17 cellular contexts compared by ENCODE assay signal in the genomic region with DNA sequence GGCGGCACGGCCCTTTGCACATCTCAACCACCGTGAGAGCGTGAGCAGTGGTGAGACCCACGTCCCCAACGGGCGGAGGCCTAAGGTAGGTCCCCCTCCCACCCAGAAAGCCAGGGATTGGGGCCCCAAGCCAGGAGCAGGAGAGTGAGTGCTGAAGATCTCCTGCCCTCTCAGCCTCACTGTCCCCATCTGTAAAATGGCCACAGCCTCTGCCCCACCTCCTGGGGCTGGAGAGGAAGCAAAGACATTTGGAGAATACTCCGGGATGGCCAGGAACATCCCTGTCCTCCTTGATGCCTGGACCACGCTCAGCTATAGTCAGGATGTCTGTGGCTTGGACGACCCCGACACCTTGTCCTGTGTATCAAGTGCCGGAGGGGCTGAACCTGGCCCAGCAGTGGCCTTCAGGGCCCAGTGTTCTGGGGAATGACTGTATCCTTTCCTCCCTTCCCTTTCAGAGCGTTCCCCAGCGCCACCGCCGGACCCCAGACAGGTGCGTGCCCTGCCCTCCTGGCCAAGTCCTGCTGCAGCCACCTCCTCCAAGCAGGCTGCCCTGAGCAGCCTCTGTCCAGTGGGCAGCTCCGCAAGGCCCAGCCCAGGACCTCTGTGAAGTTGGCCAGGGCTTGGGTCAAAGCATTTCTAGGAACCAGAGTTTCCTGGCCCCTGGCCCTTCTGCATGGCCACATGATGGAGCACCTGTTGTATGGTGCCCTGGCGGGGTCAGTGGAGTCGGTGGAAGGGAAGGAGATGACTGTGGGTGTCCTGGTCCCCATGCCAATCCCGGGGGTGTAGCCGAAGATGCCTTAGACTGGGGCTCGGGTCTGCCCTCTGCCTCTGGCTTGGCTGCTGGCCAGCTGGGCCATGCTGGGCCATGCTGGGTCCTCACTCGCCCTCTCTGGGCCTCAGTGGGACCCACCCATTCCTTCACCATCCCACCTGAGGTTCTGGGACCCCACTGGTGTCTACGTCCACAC. TPM values are rescaled to one million over a fixed set of nuclear protein-coding genes. Genes with fewer than 3 reads are reported as not detected.
DNase-seq lines count a peak whose midpoint lies in the region; ATAC-seq, FAIRE-seq and TF ChIP-seq lines count a peak whose summit lies in the region.
"Had no signal": no experiment of that assay in that cellular context is flagged by ENCODE, and none has a peak within 500 bp of the region (broad histone marks: within the 10 kb centered on the region; RNA-seq: fewer than 3 reads in every experiment).

No MANE protein-coding gene starts in this region.

- no peak for TF ChIP-seq RAD21 in H1 (IDR thresholded peaks at IDR 0.05 in 1 of 2, conservative IDR thresholded peaks at IDR 0.05 in 1 of 2; ENCODE audit: low read depth in 2 of 2, low read length in 2 of 2)

- CTCF ChIA-PET in CD8-positive, alpha-beta T cell (lab: Charles Lee): no interaction called here
- CTCF ChIA-PET in H1 (lab: Charles Lee; ENCODE audit: partially characterized antibody): interaction anchor here (0.9 to 1.0 kb wide), 2 partner anchors 10 to 46 kb away, joined by 3 read pairs; no protein-coding TSS in a partner anchor

- H3K36me3 ChIP-seq in CD8-positive, alpha-beta T cell (ENCODE audit: insufficient read depth, low read length): peaks cover 65% of the 10 kb centered on the region
- H3K36me3 ChIP-seq in H1 (ENCODE audit: control insufficient read depth in 2 of 4, insufficient read depth in 4 of 4, low read length in 3 of 4): no peaks in the 10 kb centered on the region
- peaks cover 0 to 74% (median 0%) of the 10 kb centered on the region in 3 donors for H3K36me3 ChIP-seq in esophagus squamous epithelium
- H3K36me3 ChIP-seq: transverse colon, WERI-Rb-1 had no signal

- WGBS in H1 (ENCODE audit: extremely low coverage in 1 of 2, insufficient coverage in 1 of 2, insufficient read length in 1 of 2, insufficient replicate concordance in 2 of 2, low coverage in 1 of 2, low lambda C conversion rate in 2 of 2, missing lambda C conversion rate in 1 of 2), 2 experiments: 94% methylated on average over 25 of the region's 25 CpGs; no CpG with 5 or more reads in 1 of the 2 experiments
- 89 to 93% methylated on average over 6 to 9 of the region's 25 CpGs for WGBS in esophagus squamous epithelium, 2 donors

- H2AK5ac ChIP-seq in H1 (ENCODE audit: low read depth, low read length): no peak overlapping the region

- H3K23me2 ChIP-seq in H1 (ENCODE audit: low read depth, low read length): no peaks in the 10 kb centered on the region

- H2BK15ac ChIP-seq in H1 (ENCODE audit: low read length): no peak overlapping the region

- H3K4me3 ChIP-seq in CD8-positive, alpha-beta T cell (ENCODE audit: low read depth, low read length): no peak overlapping the region
- H3K4me3 ChIP-seq in H1 (ENCODE audit: extremely low read depth in 1 of 4, insufficient read depth in 2 of 4, low read depth in 3 of 4, low read length in 4 of 4) (no peak overlapping the region), esophagus squamous epithelium (no peak overlapping the region)
- H3K4me3 ChIP-seq: A549, transverse colon had no signal

- H3K79me1 ChIP-seq in H1 (ENCODE audit: low read depth, low read length): no peaks in the 10 kb centered on the region

- H4K8ac ChIP-seq in H1 (ENCODE audit: extremely low read depth, insufficient read depth, low read length): peak overlapping the region; percentile 71; the same call in 1 of the 2 replicates

- no peak overlapping the region for H3K27ac ChIP-seq in CD8-positive, alpha-beta T cell (ENCODE audit: low read depth, low read length)
- H3K27ac ChIP-seq in H1 (ENCODE audit: low read depth, low read length) (no peak overlapping the region), esophagus squamous epithelium (peak overlapping the region in 1 of 4 donors; percentile 2)
- H3K27ac ChIP-seq: WERI-Rb-1 had no signal

- no peaks in the 10 kb centered on the region for H3K4me1 Mint-ChIP-seq in CD8-positive, alpha-beta T cell (ENCODE audit: low read depth)

- no peak for FAIRE-seq in H1 (lab: Jason Lieb, UNC)
- FAIRE-seq: A549, endothelial cell of umbilical vein had no signal

- no peak overlapping the region for H3K56ac ChIP-seq in H1 (replicated peaks; ENCODE audit: insufficient read length, low read depth, low read length)

- H2AFZ ChIP-seq in H1 (ENCODE audit: low read length): no peak overlapping the region

- no peak overlapping the region for H2BK120ac ChIP-seq in H1 (replicated peaks; ENCODE audit: low read depth, low read length)

- peak overlapping the region; percentile 45 for H3K27ac Mint-ChIP-seq in CD8-positive, alpha-beta T cell

- no peak overlapping the region for H3K14ac ChIP-seq in H1 (ENCODE audit: insufficient read length)

- no peak overlapping the region for H3K23ac ChIP-seq in H1 (ENCODE audit: insufficient read length)

- H4K20me1 ChIP-seq in H1 (replicated peaks in 1 of 2; ENCODE audit: control insufficient read depth in 1 of 2, insufficient read depth in 2 of 2, low read length in 2 of 2): no peaks in the 10 kb centered on the region

- TF ChIP-seq CTCF in CD8-positive, alpha-beta T cell (IDR thresholded peaks at IDR 0.05): no peak
- no peak for TF ChIP-seq CTCF in H1 (IDR thresholded peaks at IDR 0.05; ENCODE audit: control extremely low read depth in 1 of 3, insufficient read depth in 1 of 3, low read depth in 1 of 3, low read length in 3 of 3)
- no peak for TF ChIP-seq CTCF in esophagus squamous epithelium (IDR thresholded peaks at IDR 0.05)

- no peak overlapping the region for H2BK12ac ChIP-seq in H1 (ENCODE audit: low read depth, low read length)

- peak; percentile 52 for DNase-seq in activated CD8-positive, alpha-beta memory T cell treated with anti-CD3 and anti-CD28 coated beads for 24 hours
- DNase-seq in activated CD8-positive, alpha-beta memory T cell treated with anti-CD3 and anti-CD28 coated beads, Interleukin-2, amount 50 U/mL, for 4 hours: no peak
- DNase-seq in CD8-positive, alpha-beta T cell: no peak
- peak in 1 of 2 experiments; percentile 44 for DNase-seq in H1 (ENCODE audit: low read depth in 1 of 2, low spot score in 2 of 2)
- peak in 7 of 10 donors; percentile 5 to 72 (median 17) for DNase-seq in posterior cingulate gyrus
- no peak for DNase-seq in NCI-H82 treated with DMSO at 0.1 percent for 48 hours (lab: John Stamatoyannopoulos, UW; ENCODE audit: unreplicated experiment)
- DNase-seq in COLO829 (ENCODE audit: low spot score): no peak
- no peak for DNase-seq in esophagus squamous epithelium (lab: John Stamatoyannopoulos, UW)
- DNase-seq: amygdala, cerebellar nuclear complex, EL, mesendoderm, NCI-H82, transverse colon, WERI-Rb-1 had no signal

- no peaks in the 10 kb centered on the region for H3K9me3 ChIP-seq in CD8-positive, alpha-beta T cell (ENCODE audit: low read length)
- H3K9me3 ChIP-seq in H1 (ENCODE audit: insufficient read depth in 2 of 2, low read depth in 1 of 2, low read length in 1 of 2) (no peaks in the 10 kb centered on the region; a peak in 1 of 4 replicates), esophagus squamous epithelium (no peaks in the 10 kb centered on the region)
- H3K9me3 ChIP-seq: A549, transverse colon had no signal

- no peak for ATAC-seq in CD8-positive, alpha-beta T cell
- ATAC-seq: A549 had no signal

- no peak overlapping the region for H4K91ac ChIP-seq in H1 (replicated peaks; ENCODE audit: insufficient read length, low read length)

- POLR2A ChIA-PET in CD8-positive, alpha-beta T cell (lab: Charles Lee): no interaction called here
- POLR2A ChIA-PET in H1 (lab: Charles Lee; ENCODE audit: partially characterized antibody): interaction anchor here (1.1 to 1.2 kb wide), 2 partner anchors 10 to 59 kb away, joined by 3 to 4 read pairs; no protein-coding TSS in a partner anchor

- no peak overlapping the region for H2BK5ac ChIP-seq in H1 (ENCODE audit: low read depth, low read length)

- H3K4me1 ChIP-seq in CD8-positive, alpha-beta T cell (ENCODE audit: insufficient read depth, low read length): no peaks in the 10 kb centered on the region
- H3K4me1 ChIP-seq in H1 (replicated peaks in 1 of 4; ENCODE audit: control insufficient read depth in 3 of 4, insufficient read depth in 4 of 4, low read length in 3 of 4): no peaks in the 10 kb centered on the region; a peak in 1 of 7 replicates
- H3K4me1 ChIP-seq in esophagus squamous epithelium: peaks cover 20 to 51% (median 21%) of the 10 kb centered on the region in 3 donors

- TF ChIP-seq POLR2A in H1 (IDR thresholded peaks at IDR 0.05; ENCODE audit: control extremely low read depth in 1 of 2, low read depth in 2 of 2, low read length in 2 of 2): no peak
- TF ChIP-seq POLR2A in esophagus squamous epithelium (IDR thresholded peaks at IDR 0.05): no peak

- TF ChIP-seq EP300 in H1 (IDR thresholded peaks at IDR 0.05; ENCODE audit: borderline replicate concordance in 1 of 2, low read depth in 2 of 2, low read length in 2 of 2): no peak

- H3K18ac ChIP-seq in H1 (ENCODE audit: extremely low read depth, low read length): no peak overlapping the region

- no peaks in the 10 kb centered on the region for H3K27me3 ChIP-seq in CD8-positive, alpha-beta T cell (ENCODE audit: insufficient read depth, low read length)
- H3K27me3 ChIP-seq in H1 (replicated peaks in 1 of 4; ENCODE audit: control insufficient read depth in 3 of 4, extremely low read depth in 1 of 4, insufficient read depth in 3 of 4, low read length in 3 of 4) (no peaks in the 10 kb centered on the region), esophagus squamous epithelium (no peaks in the 10 kb centered on the region)
- H3K27me3 ChIP-seq: transverse colon had no signal

- H3K4me3 Mint-ChIP-seq in CD8-positive, alpha-beta T cell: no peak overlapping the region

- H3K79me2 ChIP-seq in H1 (ENCODE audit: control insufficient read depth in 1 of 2, insufficient read depth in 2 of 2, low read length in 2 of 2): no peaks in the 10 kb centered on the region

- H3K4me2 ChIP-seq in H1 (ENCODE audit: insufficient read depth in 1 of 2, low read depth in 2 of 2, low read length in 2 of 2): no peak overlapping the region
- H3K4me2 ChIP-seq: A549 had no signal

- H3K27me3 Mint-ChIP-seq in CD8-positive, alpha-beta T cell (ENCODE audit: low read depth): no peaks in the 10 kb centered on the region

- H3K36me3 Mint-ChIP-seq in CD8-positive, alpha-beta T cell: peaks cover 74% of the 10 kb centered on the region

- H4K5ac ChIP-seq in H1 (ENCODE audit: insufficient read length, low read depth, low read length): no peak overlapping the region

- no peak overlapping the region for H3K4ac ChIP-seq in H1 (replicated peaks; ENCODE audit: insufficient read length, low read depth, low read length)

- H3K9me3 Mint-ChIP-seq in CD8-positive, alpha-beta T cell: no peaks in the 10 kb centered on the region

- no peak overlapping the region for H2BK20ac ChIP-seq in H1 (ENCODE audit: low read length)

- intact Hi-C loops in CD8-positive, alpha-beta T cell (cut with DNase I, micrococcal nuclease): no loop called here
- intact Hi-C loops in posterior cingulate gyrus (cut with DNase I): no loop called here
- intact Hi-C loops in esophagus squamous epithelium (cut with DNase I): no loop called here

- H3K9ac ChIP-seq in H1 (replicated peaks in 1 of 4; ENCODE audit: extremely low read depth in 1 of 4, low read depth in 3 of 4, low read length in 3 of 4): no peak overlapping the region

RNA-seq across cellular contexts. Expression of a gene that starts 38.4 kb away (rescaled TPM):
- total RNA-seq in CD8-positive, alpha-beta T cell: 100 to 1,000 TPM; 117 to 126 TPM
- 4.7 and 5.1 TPM in 2 replicates for total RNA-seq in H1 (2021; fragmentation: NEBNext Ultra II Directional; extraction: Animal tissue kit (Norgen Biotek cat#: 25700))
- 2.4 and 5.5 TPM in 2 replicates for polyA plus RNA-seq in H1 (2011; rRNA removed)
- polyA plus RNA-seq in H1 (2011; cell fraction: cytosol; rRNA removed): 4.9 TPM
- polyA plus RNA-seq in H1 (2011; cell fraction: nucleus; rRNA removed): 13.5 TPM
- 2.0 to 4.3 TPM (median 2.9 TPM) in 4 replicates for polyA plus RNA-seq in H1 (2012, experiment 1 of 2)
- 0.45 TPM for polyA plus RNA-seq in H1 (2012, experiment 2 of 2)
- 1.8 TPM for polyA plus RNA-seq in H1 (2013, experiment 1 of 2)
- 1.7 TPM for polyA plus RNA-seq in H1 (2013, experiment 2 of 2)
- polyA minus RNA-seq in H1 (2011; rRNA and poly(A)+ RNA removed): 6.9 and 7.2 TPM in 2 replicates
- 7.3 TPM for polyA minus RNA-seq in H1 (2011; cell fraction: cytosol; rRNA and poly(A)+ RNA removed)
- polyA minus RNA-seq in H1 (2011; cell fraction: nucleus; rRNA and poly(A)+ RNA removed): 6.4 TPM
- 10 to 100 TPM; 21.2 to 23.9 (median 23.3) TPM for total RNA-seq in esophagus squamous epithelium

Comparison
In these comparisons a context has a peak if more than half of its experiments do, and no peak if none do; other contexts are left out.
1. DNase-seq: peak in activated CD8-positive, alpha-beta memory T cell treated with anti-CD3 and anti-CD28 coated beads for 24 hours (single experiment) and posterior cingulate gyrus (7 of 10); none in activated CD8-positive, alpha-beta memory T cell treated with anti-CD3 and anti-CD28 coated beads, Interleukin-2, amount 50 U/mL, for 4 hours (single experiment), CD8-positive, alpha-beta T cell (0 of 7), NCI-H82 treated with DMSO at 0.1 percent for 48 hours (single experiment), COLO829 (single experiment) and esophagus squamous epithelium (single experiment).
2. RNA of a gene that starts 38.4 kb away (total RNA-seq): 117 to 126 TPM in CD8-positive, alpha-beta T cell; 21.2 to 23.9 TPM in esophagus squamous epithelium and 4.7 to 5.1 TPM in H1; every median in the first group is over 4 times any median in the second.